In genomic region chr5:136047858-136048257, GRCh38 we compare ENCODE assay signal across 1 cellular context.
TF ChIP-seq lines count a peak whose summit lies in the region.

No MANE protein-coding gene starts in this region.

TF ChIP-seq in HepG2, 621 proteins besides CTCF, POLR2A, EP300 and RAD21 (continued from another document):
- TF ChIP-seq ZNF674 (CRISPR knock-in tag; IDR thresholded peaks at IDR 0.05; ENCODE audit: low read depth) (no peak), CBX2 (IDR thresholded peaks at IDR 0.05; ENCODE audit: low read depth, low read length) (no peak), CBX2 (CRISPR knock-in tag; IDR thresholded peaks at IDR 0.05; ENCODE audit: low read depth) (no peak), ZNF460 (CRISPR knock-in tag; IDR thresholded peaks at IDR 0.05; ENCODE audit: borderline replicate concordance) (no peak), PAXIP1 (CRISPR knock-in tag; conservative IDR thresholded peaks at IDR 0.05) (no peak), HMG20A (CRISPR knock-in tag; IDR thresholded peaks at IDR 0.05; ENCODE audit: borderline replicate concordance) (no peak), ETV5 (CRISPR knock-in tag; IDR thresholded peaks at IDR 0.05; ENCODE audit: borderline replicate concordance) (no peak), ATM (IDR thresholded peaks at IDR 0.05; ENCODE audit: borderline replicate concordance) (no peak), ARNTL (CRISPR knock-in tag; IDR thresholded peaks at IDR 0.05) (no peak), YEATS4 (CRISPR knock-in tag; IDR thresholded peaks at IDR 0.05; ENCODE audit: borderline replicate concordance) (no peak), ZNF441 (CRISPR knock-in tag; IDR thresholded peaks at IDR 0.05; ENCODE audit: borderline replicate concordance) (no peak), ZNF18 (CRISPR knock-in tag; IDR thresholded peaks at IDR 0.05; ENCODE audit: insufficient replicate concordance) (no peak), ZNF792 (CRISPR knock-in tag; IDR thresholded peaks at IDR 0.05) (no peak), SKIL (CRISPR knock-in tag; IDR thresholded peaks at IDR 0.05; ENCODE audit: borderline replicate concordance) (no peak)
